In genomic region chr19:13861392-13861713, GRCh38 we compare ENCODE assay signal across 8 cellular contexts. TPM values are rescaled to one million over a fixed set of nuclear protein-coding genes. Genes with fewer than 3 reads are reported as not detected.
DNase-seq lines count a peak whose midpoint lies in the region; ATAC-seq, FAIRE-seq and TF ChIP-seq lines count a peak whose summit lies in the region.

No MANE protein-coding gene starts in this region.

- no peak overlapping the region for H2BK5ac ChIP-seq in mesendoderm (ENCODE audit: low read length)

- peak overlapping the region; percentile 63 for H3K56ac ChIP-seq in mesendoderm (ENCODE audit: low read length)

- no peak overlapping the region for H4K5ac ChIP-seq in mesendoderm (ENCODE audit: low read length)

- H3K27ac ChIP-seq in ascending aorta (peak overlapping the region; percentile 82 to 89), mesendoderm (ENCODE audit: low read depth, low read length) (no peak overlapping the region)

- intact Hi-C loops in ascending aorta (cut with DNase I): loop anchor here (2.0 to 5.0 kb wide), 2 partner anchors 39 to 67 kb away; partner anchors contain the start of gene ZSWIM4

- H3K9me3 ChIP-seq in ascending aorta: no peaks in the 10 kb centered on the region

- peak overlapping the region; percentile 66 for H3K4ac ChIP-seq in mesendoderm (ENCODE audit: low read depth, low read length)

- H3K4me3 ChIP-seq in ascending aorta (peak overlapping the region; percentile 51 to 60), mesendoderm (ENCODE audit: low read length) (no peak overlapping the region)

- H3K4me1 ChIP-seq in ascending aorta (peaks cover 5 to 8% of the 10 kb centered on the region in 2 donors), mesendoderm (ENCODE audit: control insufficient read depth, low read depth, low read length) (no peaks in the 10 kb centered on the region)

- no peak for FAIRE-seq in H54 (lab: Jason Lieb, UNC)

- H2AK5ac ChIP-seq in mesendoderm (ENCODE audit: low read length): peak overlapping the region; percentile 34

- no peak overlapping the region for H3K4me2 ChIP-seq in mesendoderm (ENCODE audit: low read length)

- no peaks in the 10 kb centered on the region for H3K27me3 ChIP-seq in ascending aorta
- no peaks in the 10 kb centered on the region for H3K27me3 ChIP-seq in mesendoderm (ENCODE audit: insufficient read depth, low read length, poor library complexity)

- no peak overlapping the region for H2BK120ac ChIP-seq in mesendoderm (ENCODE audit: low read depth, low read length)

- H4K8ac ChIP-seq in mesendoderm (ENCODE audit: low read depth, low read length): peak overlapping the region; percentile 92

- no peaks in the 10 kb centered on the region for H3K79me1 ChIP-seq in mesendoderm (ENCODE audit: low read length)

- TF ChIP-seq POLR2A in H54 (IDR thresholded peaks at IDR 0.05; ENCODE audit: low read depth, low read length): no peak

- TF ChIP-seq CTCF in ascending aorta (IDR thresholded peaks at IDR 0.05): no peak

- no peak overlapping the region for H3K23ac ChIP-seq in mesendoderm (ENCODE audit: low read length)

- H2BK15ac ChIP-seq in mesendoderm (replicated peaks; ENCODE audit: low read depth): no peak overlapping the region

- H3K9ac ChIP-seq in mesendoderm (ENCODE audit: low read length): peak overlapping the region; percentile 52

- peak overlapping the region; percentile 72 for H3K18ac ChIP-seq in mesendoderm (ENCODE audit: low read length)

- no peaks in the 10 kb centered on the region for H3K79me2 ChIP-seq in mesendoderm (ENCODE audit: control insufficient read depth, insufficient read depth, low read length)

- DNase-seq in ascending aorta (ENCODE audit: low spot score in 2 of 2) (no peak), mesendoderm (no peak), H54 (ENCODE audit: insufficient read length, low spot score) (no peak), NCI-H510A treated with DMSO at 0.1 percent for 48 hours (lab: John Stamatoyannopoulos, UW) (no peak), SW 1271 (lab: John Stamatoyannopoulos, UW) (no peak)

- WGBS in mesendoderm (ENCODE audit: extremely low coverage, insufficient coverage, low lambda C conversion rate): no CpG with 5 or more reads among the region's 11 CpGs

- H3K36me3 ChIP-seq in ascending aorta (no peaks in the 10 kb centered on the region), mesendoderm (ENCODE audit: control insufficient read depth, insufficient read depth, low read length) (no peaks in the 10 kb centered on the region)

- ATAC-seq in GM18867 (IDR thresholded peaks at IDR 0.05; ENCODE audit: unreplicated experiment): peak; percentile 27
- peak; percentile 4 for ATAC-seq in HG03045 (IDR thresholded peaks at IDR 0.05; ENCODE audit: unreplicated experiment)
- ATAC-seq in HG03565 (IDR thresholded peaks at IDR 0.05; ENCODE audit: unreplicated experiment): no peak

RNA-seq across cellular contexts. Expression of gene NANOS3, which starts 15.6 kb away (rescaled TPM):
- not detected for total RNA-seq in ascending aorta
- polyA plus RNA-seq in mesendoderm (2013, experiment 1 of 2): 1.2 TPM
- 0.85 TPM for polyA plus RNA-seq in mesendoderm (2013, experiment 2 of 2)

RNA-seq across cellular contexts. Expression of gene BRME1, which starts 44.6 kb away (rescaled TPM):
- not detected for total RNA-seq in ascending aorta
- 2.2 TPM for polyA plus RNA-seq in mesendoderm (2013, experiment 1 of 2)
- polyA plus RNA-seq in mesendoderm (2013, experiment 2 of 2): 1.8 TPM

RNA-seq across cellular contexts. Expression of gene CC2D1A, which starts 44.6 kb away (rescaled TPM):
- total RNA-seq in ascending aorta: 128 TPM
- polyA plus RNA-seq in mesendoderm (2013, experiment 1 of 2): 12.2 TPM
- 12.1 TPM for polyA plus RNA-seq in mesendoderm (2013, experiment 2 of 2)
